8 cellular contexts compared by ENCODE assay signal in genomic region chr10:70404036-70404905, GRCh38. TPM values are rescaled to one million over a fixed set of nuclear protein-coding genes. Genes with fewer than 3 reads are reported as not detected.
DNase-seq lines count a peak whose midpoint lies in the region; ATAC-seq and TF ChIP-seq lines count a peak whose summit lies in the region.

Gene EIF4EBP2, plus strand, starts transcription at chr10:70404145. Its CDS starts 257 bp downstream, at chr10:70404402.

- H3F3A ChIP-seq in OCI-LY1 (ENCODE audit: insufficient read depth, low read length): no peaks in the 10 kb centered on the region

- peak within 1 kb of the TSS; percentile 85 for H3K4me3 Mint-ChIP-seq in Calu3 (ENCODE audit: low read depth, unreplicated experiment)
- peak within 1 kb of the TSS; percentile 99 for H3K4me3 Mint-ChIP-seq in endothelial cell (ENCODE audit: unreplicated experiment)
- peak within 1 kb of the TSS; percentile 95 for H3K4me3 Mint-ChIP-seq in mesothelial cell of epicardium

- H3K27me3 ChIP-seq in OCI-LY1 (ENCODE audit: insufficient read depth, low read length): no peaks in the 10 kb centered on the region

- H3K27ac ChIP-seq in OCI-LY1 (ENCODE audit: low read depth, low read length, poor library complexity, severe bottlenecking): peak within 1 kb of the TSS; percentile 0

- peaks cover 12% of the 10 kb centered on the region for H3K36me3 ChIP-seq in OCI-LY1 (ENCODE audit: insufficient read depth, low read length)

- peak within 1 kb of the TSS; percentile 72 for H3K27ac Mint-ChIP-seq in Calu3 (ENCODE audit: unreplicated experiment)
- H3K27ac Mint-ChIP-seq in endothelial cell (ENCODE audit: unreplicated experiment): peak within 1 kb of the TSS; percentile 96
- peak within 1 kb of the TSS; percentile 98 for H3K27ac Mint-ChIP-seq in mesothelial cell of epicardium

- intact Hi-C loops in Calu3 (cut with micrococcal nuclease; ENCODE audit: unreplicated experiment): no loop called here

- peak within 1 kb of the TSS; percentile 75 for H3K4me3 ChIP-seq in OCI-LY1 (ENCODE audit: low read depth, low read length, poor library complexity, severe bottlenecking)

- H3K9me2 ChIP-seq in OCI-LY1 (ENCODE audit: low read depth, low read length): no peaks in the 10 kb centered on the region

- peak; percentile 100 for DNase-seq in Calu3
- DNase-seq in HuH-7 (ENCODE audit: low spot score): peak; percentile 70
- DNase-seq in activated CD8-positive, alpha-beta memory T cell treated with anti-CD3 and anti-CD28 coated beads, Interleukin-2, amount 50 U/mL, for 48 hours: peak; percentile 100
- DNase-seq in endothelial cell (ENCODE audit: low spot score): peak; percentile 100
- DNase-seq in mesothelial cell of epicardium (ENCODE audit: low spot score in 2 of 2, unreplicated experiment in 2 of 2): peak; percentile 98 to 100
- peak; percentile 97 for DNase-seq in stimulated activated CD8-positive, alpha-beta memory T cell treated with anti-CD3 and anti-CD28 coated beads, Interleukin-15, amount 100 ng/mL, for 48 hours (ENCODE audit: low read depth in 2 of 2)

- CTCF ChIA-PET in Calu3 (lab: Charles Lee): interaction anchor here (0.6 to 3.7 kb wide), 10 partner anchors 13 to 594 kb away, joined by 3 to 32 read pairs (median 4); partner anchors contain the start of gene TYSND1

- H3K9ac ChIP-seq in OCI-LY1 (ENCODE audit: low read length): peak within 1 kb of the TSS; percentile 78

- ATAC-seq in GM21447 (IDR thresholded peaks at IDR 0.05; ENCODE audit: unreplicated experiment): peak; percentile 77

- peaks cover 27% of the 10 kb centered on the region for H3K4me1 ChIP-seq in OCI-LY1 (ENCODE audit: insufficient read depth, low read length, severe bottlenecking)

- H3K9me3 Mint-ChIP-seq in Calu3 (ENCODE audit: low read depth, unreplicated experiment) (no peaks in the 10 kb centered on the region), endothelial cell (ENCODE audit: unreplicated experiment) (no peaks in the 10 kb centered on the region), mesothelial cell of epicardium (no peaks in the 10 kb centered on the region)

- no peaks in the 10 kb centered on the region for H3K9me3 ChIP-seq in OCI-LY1 (ENCODE audit: low read length)

- H3K79me2 ChIP-seq in OCI-LY1 (ENCODE audit: insufficient read depth, low read length): peaks cover 36% of the 10 kb centered on the region

- H3K4me1 Mint-ChIP-seq in Calu3 (ENCODE audit: low read depth, unreplicated experiment) (peaks cover 37% of the 10 kb centered on the region), endothelial cell (ENCODE audit: unreplicated experiment) (peaks cover 33% of the 10 kb centered on the region), mesothelial cell of epicardium (peaks cover 36% of the 10 kb centered on the region)

- H3K4me2 ChIP-seq in OCI-LY1 (ENCODE audit: low read length): peak within 1 kb of the TSS; percentile 95

- H2AFZ ChIP-seq in OCI-LY1 (ENCODE audit: low read length): peak within 1 kb of the TSS; percentile 94

- BruUV-seq in Calu3 (replicated peaks; lab: Mats Ljungman, UMichigan): no TSS peak

- H3K27me3 Mint-ChIP-seq in Calu3 (ENCODE audit: unreplicated experiment) (no peaks in the 10 kb centered on the region), endothelial cell (ENCODE audit: unreplicated experiment) (peaks cover 14% of the 10 kb centered on the region), mesothelial cell of epicardium (ENCODE audit: low read depth) (no peaks in the 10 kb centered on the region)

- H3K36me3 Mint-ChIP-seq in Calu3 (ENCODE audit: insufficient read depth, unreplicated experiment): peaks cover 34% of the 10 kb centered on the region
- peaks cover 15% of the 10 kb centered on the region for H3K36me3 Mint-ChIP-seq in endothelial cell (ENCODE audit: low read depth, unreplicated experiment)
- H3K36me3 Mint-ChIP-seq in mesothelial cell of epicardium: peaks cover 6% of the 10 kb centered on the region

- TF ChIP-seq CTCF in Calu3 (IDR thresholded peaks at IDR 0.05; ENCODE audit: unreplicated experiment) (no peak), OCI-LY1 (IDR thresholded peaks at IDR 0.05; ENCODE audit: low read length) (no peak), endothelial cell (IDR thresholded peaks at IDR 0.05; ENCODE audit: unreplicated experiment) (no peak), mesothelial cell of epicardium (IDR thresholded peaks at IDR 0.05; ENCODE audit: unreplicated experiment) (no peak)

- no peaks in the 10 kb centered on the region for H4K20me1 ChIP-seq in OCI-LY1 (ENCODE audit: insufficient read depth, low read length)

RNA-seq across cellular contexts. Expression of gene EIF4EBP2, which starts in this region (rescaled TPM):
- total RNA-seq in Calu3 (2022) (53.1 and 54.7 TPM in 2 replicates), endothelial cell (ENCODE audit: unreplicated experiment) (146 TPM), mesothelial cell of epicardium (71.1 to 72.3 TPM (median 71.4 TPM) in 3 replicates)

Comparison
In these comparisons a context has a peak if more than half of its experiments do, and no peak if none do; other contexts are left out.
1. Peak in every context shown above with its lines: DNase-seq, ATAC-seq, H3K4me3 ChIP-seq and H3K27ac ChIP-seq.